In genomic region chr12:120842595-120842994, GRCh38 we compare ENCODE assay signal across 22 cellular contexts.
DNase-seq lines count a peak whose midpoint lies in the region; ATAC-seq and FAIRE-seq lines count a peak whose summit lies in the region.
"Had no signal": no experiment of that assay in that cellular context is flagged by ENCODE, and none has a peak within 500 bp of the region (broad histone marks: within the 10 kb centered on the region; RNA-seq: fewer than 3 reads in every experiment).

No MANE protein-coding gene starts in this region.

- ATAC-seq in GM19351 (IDR thresholded peaks at IDR 0.05; ENCODE audit: unreplicated experiment) (no peak), HG03457 (IDR thresholded peaks at IDR 0.05; ENCODE audit: unreplicated experiment) (no peak)
- ATAC-seq: HepG2, PC-3 had no signal

- DNase-seq in HTR-8/SVneo (ENCODE audit: insufficient read length, low spot score): no peak
- peak; percentile 90 for DNase-seq in NCI-H82 (lab: John Stamatoyannopoulos, UW)
- DNase-seq in substantia nigra (lab: John Stamatoyannopoulos, UW): no peak
- no peak for DNase-seq in midbrain (lab: John Stamatoyannopoulos, UW)
- DNase-seq: AML-193, DMS79 treated with DMSO at 0.1 percent for 48 hours, GOT3, KG1, MV-4-11, NCI-H1417, NCI-H187 treated with DMSO at 0.1 percent for 48 hours, NCI-H2171, NCI-H748 treated with DMSO at 0.1 percent for 48 hours, PC-3, RPMI8226, SIG-M5, T-helper 1 cell had no signal

- H3K27ac ChIP-seq in cingulate gyrus (ENCODE audit: low read depth, low read length): peak overlapping the region; percentile 80
- H3K27ac ChIP-seq in substantia nigra (ENCODE audit: low read depth, low read length, poor library complexity, severe bottlenecking): peak overlapping the region; percentile 79
- H3K27ac ChIP-seq: C4-2B had no signal

- FAIRE-seq in HTR-8/SVneo (lab: Jason Lieb, UNC): peak; percentile 33
- FAIRE-seq: HepG2 had no signal
